1 cellular context compared by ENCODE assay signal in genomic region chrX:9493936-9494335, GRCh38.
TF ChIP-seq lines count a peak whose summit lies in the region.

No MANE protein-coding gene starts in this region.

TF ChIP-seq in HepG2, 621 proteins besides CTCF, POLR2A, EP300 and RAD21 (continued from another document):
- no peak for TF ChIP-seq SKIL (CRISPR knock-in tag; IDR thresholded peaks at IDR 0.05; ENCODE audit: borderline replicate concordance)
